ENCODE assay signal across 23 cellular contexts in the genomic region with DNA sequence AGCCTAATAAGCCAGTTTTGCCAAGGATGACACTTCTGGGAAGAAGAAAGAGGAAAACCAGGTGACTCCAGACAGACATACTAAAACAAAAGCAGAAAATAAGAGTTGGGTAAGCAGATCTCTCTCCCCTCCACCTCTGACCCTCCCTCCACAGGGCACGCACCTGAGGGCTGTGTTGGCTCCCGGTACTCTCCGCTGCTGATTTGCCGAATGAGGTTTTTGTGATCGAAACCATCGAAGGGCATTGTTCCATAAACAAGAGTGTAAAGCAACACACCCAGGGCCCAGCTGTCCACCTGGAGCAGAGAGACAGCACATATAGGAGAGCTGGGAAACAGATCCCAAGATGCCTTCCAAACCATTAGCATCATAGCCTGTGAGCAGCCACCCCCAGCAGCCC.
"Had no signal": no experiment of that assay in that cellular context is flagged by ENCODE, and none has a peak within 500 bp of the region (broad histone marks: within the 10 kb centered on the region; RNA-seq: fewer than 3 reads in every experiment).

No MANE protein-coding gene starts in this region.

- ATAC-seq: activated CD8-positive, alpha-beta T cell treated with anti-CD3 and anti-CD28 coated beads, Interleukin-2, amount 10 ng/mL, durations not matched to agents 7 days and 5 days; effector memory CD8-positive, alpha-beta T cell; heart left ventricle; left colon; sciatic nerve; stimulated activated effector memory CD8-positive, alpha-beta T cell treated with anti-CD3 and anti-CD28 coated beads, Interleukin-12 subunit alpha, Interleukin-12 subunit beta, amount 100 ng/mL, for 72 hours; stimulated activated naive CD8-positive, alpha-beta T cell treated with anti-CD3 and anti-CD28 coated beads, Interleukin-15, amount 100 ng/mL, for 72 hours had no signal

- H3K9me3 ChIP-seq: heart left ventricle, transverse colon had no signal

- H3K4me3 Mint-ChIP-seq: activated CD8-positive, alpha-beta T cell treated with anti-CD3 and anti-CD28 coated beads, Interleukin-2, amount 10 ng/mL, durations not matched to agents 7 days and 5 days; activated naive CD4-positive, alpha-beta T cell treated with anti-CD3 and anti-CD28 coated beads, Interleukin-2, amount 50 U/mL, for 24 hours; effector memory CD8-positive, alpha-beta T cell; naive B cell; neural crest cell; stimulated activated effector memory CD8-positive, alpha-beta T cell treated with anti-CD3 and anti-CD28 coated beads, Interleukin-12 subunit alpha, Interleukin-12 subunit beta, amount 100 ng/mL, for 72 hours; stimulated activated naive CD8-positive, alpha-beta T cell treated with anti-CD3 and anti-CD28 coated beads, Interleukin-15, amount 100 ng/mL, for 72 hours had no signal

- H3K4me3 ChIP-seq: heart left ventricle, lung, transverse colon had no signal

- H3K36me3 Mint-ChIP-seq: activated naive CD4-positive, alpha-beta T cell treated with anti-CD3 and anti-CD28 coated beads, Interleukin-2, amount 50 U/mL, for 24 hours; naive B cell; stimulated activated effector memory CD8-positive, alpha-beta T cell treated with anti-CD3 and anti-CD28 coated beads, Interleukin-12 subunit alpha, Interleukin-12 subunit beta, amount 100 ng/mL, for 72 hours had no signal

- H3K27ac ChIP-seq: brain microvascular endothelial cell had no signal

- H3K27ac Mint-ChIP-seq: activated CD8-positive, alpha-beta T cell treated with anti-CD3 and anti-CD28 coated beads, Interleukin-2, amount 10 ng/mL, durations not matched to agents 7 days and 5 days; activated naive CD4-positive, alpha-beta T cell treated with anti-CD3 and anti-CD28 coated beads, Interleukin-2, amount 50 U/mL, for 24 hours; effector memory CD8-positive, alpha-beta T cell; naive B cell; stimulated activated effector memory CD8-positive, alpha-beta T cell treated with anti-CD3 and anti-CD28 coated beads, Interleukin-12 subunit alpha, Interleukin-12 subunit beta, amount 100 ng/mL, for 72 hours; stimulated activated naive CD8-positive, alpha-beta T cell treated with anti-CD3 and anti-CD28 coated beads, Interleukin-15, amount 100 ng/mL, for 72 hours had no signal

- DNase-seq: activated CD4-positive, alpha-beta T cell treated with anti-CD3 and anti-CD28 coated beads for 1 hour; activated CD4-positive, alpha-beta T cell treated with anti-CD3 and anti-CD28 coated beads, Interleukin-2, amount 50 U/mL, for 1 hour; activated CD8-positive, alpha-beta T cell treated with anti-CD3 and anti-CD28 coated beads, Interleukin-2, amount 10 ng/mL, durations not matched to agents 7 days and 5 days; activated gamma-delta T cell treated with Interleukin-2 at 50 U/mL for 16 hours; activated T-cell treated with anti-CD3 and anti-CD28 coated beads, Interleukin-2, amount 50 U/mL, for 1 hour; anterior cingulate cortex; brain microvascular endothelial cell; caudate nucleus; effector memory CD8-positive, alpha-beta T cell; left colon; naive B cell; occipital lobe; small intestine; stimulated activated CD4-positive, alpha-beta T cell treated with anti-CD3 and anti-CD28 coated beads, Interleukin-2, amount 100 ng/mL, for 24 hours; stimulated activated naive CD8-positive, alpha-beta T cell treated with anti-CD3 and anti-CD28 coated beads, Interleukin-15, amount 100 ng/mL, for 72 hours; T-helper 9 cell; transverse colon had no signal

- H3K27me3 ChIP-seq: brain microvascular endothelial cell, heart left ventricle, transverse colon had no signal

- H3K9me3 Mint-ChIP-seq: activated naive CD4-positive, alpha-beta T cell treated with anti-CD3 and anti-CD28 coated beads, Interleukin-2, amount 50 U/mL, for 24 hours; effector memory CD8-positive, alpha-beta T cell; neural crest cell; stimulated activated effector memory CD8-positive, alpha-beta T cell treated with anti-CD3 and anti-CD28 coated beads, Interleukin-12 subunit alpha, Interleukin-12 subunit beta, amount 100 ng/mL, for 72 hours; stimulated activated naive CD8-positive, alpha-beta T cell treated with anti-CD3 and anti-CD28 coated beads, Interleukin-15, amount 100 ng/mL, for 72 hours had no signal

- H3K4me1 Mint-ChIP-seq: activated naive CD4-positive, alpha-beta T cell treated with anti-CD3 and anti-CD28 coated beads, Interleukin-2, amount 50 U/mL, for 24 hours; naive B cell; stimulated activated naive CD8-positive, alpha-beta T cell treated with anti-CD3 and anti-CD28 coated beads, Interleukin-15, amount 100 ng/mL, for 72 hours had no signal

- H3K36me3 ChIP-seq: transverse colon had no signal
